8 cellular contexts compared by ENCODE assay signal in the genomic region with DNA sequence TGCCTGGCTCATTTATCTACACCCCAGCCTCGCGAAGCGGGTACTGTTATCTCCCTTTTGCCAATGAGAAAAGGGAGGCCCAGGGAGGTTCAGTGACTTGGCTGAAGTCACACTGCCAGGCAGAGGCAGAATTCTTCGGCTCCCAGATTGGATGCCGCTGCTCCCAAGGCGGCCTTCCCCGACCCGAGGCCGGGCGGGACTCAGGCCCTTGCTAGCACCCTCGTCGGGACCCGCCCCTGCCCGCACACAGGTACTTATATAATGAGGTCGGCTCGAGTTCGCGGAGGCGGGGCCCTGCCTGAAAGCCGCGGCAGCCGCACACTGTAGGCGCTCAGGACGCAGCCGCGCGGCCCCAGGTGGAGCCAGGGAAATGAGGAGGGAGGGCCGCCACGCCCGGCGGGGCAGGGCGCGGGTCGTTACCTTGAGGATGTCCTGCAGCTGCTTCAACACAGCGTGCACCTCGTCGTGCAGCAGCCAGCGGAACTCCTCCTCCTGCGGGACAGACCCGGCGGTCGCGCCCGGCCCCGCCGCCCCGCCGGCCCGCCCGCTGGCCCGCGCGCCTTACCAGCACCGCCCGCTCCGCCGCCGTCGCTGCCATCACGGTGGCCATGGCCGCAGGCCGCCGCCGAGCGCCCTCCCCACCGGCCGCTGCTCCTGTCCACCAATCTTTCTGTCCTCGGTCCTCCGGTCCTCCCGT. TPM values are rescaled to one million over a fixed set of nuclear protein-coding genes. Genes with fewer than 3 reads are reported as not detected.
DNase-seq lines count a peak whose midpoint lies in the region; ATAC-seq, FAIRE-seq and TF ChIP-seq lines count a peak whose summit lies in the region.

Gene ROGDI, minus strand, starts transcription at position 672 of the 697 bp plus-strand sequence. Its CDS starts 62 bp downstream, at position 610.

- peak within 1 kb of the TSS; percentile 56 to 84 (median 68); a peak in 6 of 7 replicates for H3K9ac ChIP-seq in H1 (replicated peaks in 1 of 4; ENCODE audit: extremely low read depth in 1 of 4, low read depth in 3 of 4, low read length in 3 of 4)

- TF ChIP-seq CTCF in H1 (IDR thresholded peaks at IDR 0.05; ENCODE audit: control extremely low read depth in 1 of 3, insufficient read depth in 1 of 3, low read depth in 1 of 3, low read length in 3 of 3), result no peak

- H3K56ac ChIP-seq in H1 (replicated peaks; ENCODE audit: insufficient read length, low read depth, low read length), result no peak within 1 kb of the TSS

- H3K79me2 ChIP-seq in H1 (ENCODE audit: control insufficient read depth in 1 of 2, insufficient read depth in 2 of 2, low read length in 2 of 2), result no peaks in the 10 kb centered on the region

- POLR2A ChIA-PET in H1 (lab: Charles Lee; ENCODE audit: partially characterized antibody), result interaction anchor here (1.0 to 2.9 kb wide), 17 partner anchors 7 to 116 kb away, joined by 3 to 21 read pairs (median 4); partner anchors contain the start of genes ANKS3, DNAAF8, NUDT16L1 and SEPTIN12

- CTCF ChIA-PET in H1 (lab: Charles Lee; ENCODE audit: partially characterized antibody), result no interaction called here

- no peak within 1 kb of the TSS for H2BK15ac ChIP-seq in H1 (ENCODE audit: low read length)

- 4% methylated on average over 28 of the region's 70 CpGs; no CpG with 5 or more reads in 1 of the 2 experiments for WGBS in H1 (ENCODE audit: extremely low coverage in 1 of 2, insufficient coverage in 1 of 2, insufficient read length in 1 of 2, insufficient replicate concordance in 2 of 2, low coverage in 1 of 2, low lambda C conversion rate in 2 of 2, missing lambda C conversion rate in 1 of 2), 2 experiments
- WGBS in mesodermal cell (ENCODE audit: insufficient coverage in 2 of 2), 2 experiments, result 0% methylated on average over 36 to 62 of the region's 70 CpGs

- H2AK5ac ChIP-seq in H1 (ENCODE audit: low read depth, low read length), result no peak within 1 kb of the TSS

- peak within 1 kb of the TSS; percentile 90; the same call in 1 of the 2 replicates for H2BK5ac ChIP-seq in H1 (ENCODE audit: low read depth, low read length)

- peaks cover 0 to 18% (median 6%) of the 10 kb centered on the region in 4 experiments; a peak in 6 of 8 replicates for H3K36me3 ChIP-seq in H1 (ENCODE audit: control insufficient read depth in 2 of 4, insufficient read depth in 4 of 4, low read length in 3 of 4)
- H3K36me3 ChIP-seq in mesodermal cell (ENCODE audit: control insufficient read depth, insufficient read depth, low read length), result peaks cover 35% of the 10 kb centered on the region

- peaks cover 0 to 7% of the 10 kb centered on the region in 2 experiments for H4K20me1 ChIP-seq in H1 (replicated peaks in 1 of 2; ENCODE audit: control insufficient read depth in 1 of 2, insufficient read depth in 2 of 2, low read length in 2 of 2)

- DNase-seq in CD1c-positive myeloid dendritic cell (ENCODE audit: extremely low spot score) (peak; percentile 69), NCI-H748 treated with DMSO at 0.1 percent for 48 hours (lab: John Stamatoyannopoulos, UW) (peak; percentile 54), H1 (ENCODE audit: low read depth in 1 of 2, low spot score in 2 of 2) (peak; percentile 70 to 88)
- peak in 2 of 3 experiments; percentile 31 to 36 for DNase-seq in activated CD8-positive, alpha-beta memory T cell treated with anti-CD3 and anti-CD28 coated beads for 48 hours (ENCODE audit: low read depth in 2 of 3, low spot score in 2 of 3)
- DNase-seq in stimulated activated CD8-positive, alpha-beta memory T cell treated with anti-CD3 and anti-CD28 coated beads, Interleukin-15, amount 100 ng/mL, for 24 hours (ENCODE audit: low read depth), result peak; percentile 42

- H2BK120ac ChIP-seq in H1 (replicated peaks; ENCODE audit: low read depth, low read length), result no peak within 1 kb of the TSS

- no peak within 1 kb of the TSS for H3K4ac ChIP-seq in H1 (replicated peaks; ENCODE audit: insufficient read length, low read depth, low read length)

- no peak; a peak in 1 of 3 replicates for TF ChIP-seq POLR2A in H1 (IDR thresholded peaks at IDR 0.05; ENCODE audit: control extremely low read depth in 1 of 2, low read depth in 2 of 2, low read length in 2 of 2)

- H2BK20ac ChIP-seq in H1 (ENCODE audit: low read length), result no peak within 1 kb of the TSS

- H3K27me3 ChIP-seq in H1 (replicated peaks in 1 of 4; ENCODE audit: control insufficient read depth in 3 of 4, extremely low read depth in 1 of 4, insufficient read depth in 3 of 4, low read length in 3 of 4), result no peaks in the 10 kb centered on the region

- no peak within 1 kb of the TSS for H3K14ac ChIP-seq in H1 (ENCODE audit: insufficient read length)

- peaks cover 0 to 14% (median 8%) of the 10 kb centered on the region in 4 experiments; a peak in 4 of 7 replicates for H3K4me1 ChIP-seq in H1 (replicated peaks in 1 of 4; ENCODE audit: control insufficient read depth in 3 of 4, insufficient read depth in 4 of 4, low read length in 3 of 4)
- peaks cover 23% of the 10 kb centered on the region for H3K4me1 ChIP-seq in mesodermal cell (ENCODE audit: control insufficient read depth, insufficient read depth, low read length, poor library complexity, severe bottlenecking)

- peak within 1 kb of the TSS; percentile 87 for H3K18ac ChIP-seq in H1 (ENCODE audit: extremely low read depth, low read length)

- H4K5ac ChIP-seq in H1 (ENCODE audit: insufficient read length, low read depth, low read length), result peak within 1 kb of the TSS; percentile 73

- H2AFZ ChIP-seq in H1 (ENCODE audit: low read length), result 0 out of 2 replicates have a peak within 1 kb of the TSS, but pooled peaks have one; percentile 21

- H3K27ac ChIP-seq in H1 (ENCODE audit: low read depth, low read length), result peak within 1 kb of the TSS; percentile 70
- peak within 1 kb of the TSS; percentile 81 for H3K27ac ChIP-seq in mesodermal cell (ENCODE audit: low read depth, low read length, severe bottlenecking)

- no peak for TF ChIP-seq RAD21 in H1 (IDR thresholded peaks at IDR 0.05 in 1 of 2, conservative IDR thresholded peaks at IDR 0.05 in 1 of 2; ENCODE audit: low read depth in 2 of 2, low read length in 2 of 2)

- H4K8ac ChIP-seq in H1 (ENCODE audit: extremely low read depth, insufficient read depth, low read length), result peak within 1 kb of the TSS; percentile 96

- H3K23me2 ChIP-seq in H1 (ENCODE audit: low read depth, low read length), result peaks cover 8% of the 10 kb centered on the region; the same call in 1 of the 2 replicates

- H3K4me3 ChIP-seq in H1 (ENCODE audit: extremely low read depth in 1 of 4, insufficient read depth in 2 of 4, low read depth in 3 of 4, low read length in 4 of 4) (peak within 1 kb of the TSS; percentile 63 to 82 (median 78)), mesodermal cell (ENCODE audit: extremely low read depth, insufficient read depth, low read length, poor library complexity, severe bottlenecking) (peak within 1 kb of the TSS; percentile 68)

- H3K9me3 ChIP-seq in H1 (ENCODE audit: insufficient read depth in 2 of 2, low read depth in 1 of 2, low read length in 1 of 2) (no peaks in the 10 kb centered on the region), mesodermal cell (ENCODE audit: control insufficient read depth, low read length) (no peaks in the 10 kb centered on the region)

- ATAC-seq in GM19397 (IDR thresholded peaks at IDR 0.05; ENCODE audit: unreplicated experiment), result peak; percentile 52
- peak; percentile 25 for ATAC-seq in HG03558 (IDR thresholded peaks at IDR 0.05; ENCODE audit: extremely low read depth, unreplicated experiment)

- no peak for TF ChIP-seq EP300 in H1 (IDR thresholded peaks at IDR 0.05; ENCODE audit: borderline replicate concordance in 1 of 2, low read depth in 2 of 2, low read length in 2 of 2)

- H3K79me1 ChIP-seq in H1 (ENCODE audit: low read depth, low read length), result no peaks in the 10 kb centered on the region

- no peak for FAIRE-seq in H1 (lab: Jason Lieb, UNC)

- H3K4me2 ChIP-seq in H1 (ENCODE audit: insufficient read depth in 1 of 2, low read depth in 2 of 2, low read length in 2 of 2), result peak within 1 kb of the TSS; percentile 67 to 92

- H3K23ac ChIP-seq in H1 (ENCODE audit: insufficient read length), result no peak within 1 kb of the TSS

- H2BK12ac ChIP-seq in H1 (ENCODE audit: low read depth, low read length), result peak within 1 kb of the TSS; percentile 75; the same call in 1 of the 2 replicates

- no peak within 1 kb of the TSS for H4K91ac ChIP-seq in H1 (replicated peaks; ENCODE audit: insufficient read length, low read length)

TF ChIP-seq in H1, 55 proteins besides CTCF, POLR2A, EP300 and RAD21 (continues in another document):
- TF ChIP-seq ASH2L (IDR thresholded peaks at IDR 0.05; ENCODE audit: low read length), result peak; percentile 72
- no peak for TF ChIP-seq TEAD4 (IDR thresholded peaks at IDR 0.05; ENCODE audit: low read depth, low read length)
- TF ChIP-seq RXRA (IDR thresholded peaks at IDR 0.05; ENCODE audit: insufficient read depth, low read depth, low read length), result 0 out of 2 replicates have a peak, but pooled peaks have one; percentile 27
- TF ChIP-seq PHF8 (conservative IDR thresholded peaks at IDR 0.05; ENCODE audit: low read depth, low read length), result 0 out of 2 replicates have a peak, but pooled peaks have one; percentile 53
- no peak for TF ChIP-seq SP2 (IDR thresholded peaks at IDR 0.05; ENCODE audit: low read length)
- peak; percentile 13 to 43; a peak in 1 of 4 replicates for TF ChIP-seq SIN3A (conservative IDR thresholded peaks at IDR 0.05 in 1 of 2, IDR thresholded peaks at IDR 0.05 in 1 of 2; ENCODE audit: low read depth in 1 of 2, low read length in 2 of 2)
- no peak for TF ChIP-seq CBX5 (IDR thresholded peaks at IDR 0.05; ENCODE audit: low read depth, low read length)
- peak; percentile 43; the same call in 1 of the 2 replicates for TF ChIP-seq POLR2AphosphoS5 (IDR thresholded peaks at IDR 0.05; ENCODE audit: low read depth, low read length)
- TF ChIP-seq, protein P1, sequence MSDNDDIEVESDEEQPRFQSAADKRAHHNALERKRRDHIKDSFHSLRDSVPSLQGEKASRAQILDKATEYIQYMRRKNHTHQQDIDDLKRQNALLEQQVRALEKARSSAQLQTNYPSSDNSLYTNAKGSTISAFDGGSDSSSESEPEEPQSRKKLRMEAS (IDR thresholded peaks at IDR 0.05), result no peak
- no peak for TF ChIP-seq CBX8 (IDR thresholded peaks at IDR 0.05; ENCODE audit: borderline replicate concordance, low read depth, low read length)
- no peak for TF ChIP-seq KDM4A (IDR thresholded peaks at IDR 0.05; ENCODE audit: low read depth, low read length, severe bottlenecking)

RNA-seq across cellular contexts. Expression of gene ROGDI, which starts in this region (rescaled TPM):
- 27.4 and 29.9 TPM in 2 replicates for total RNA-seq in H1 (2021; fragmentation: NEBNext Ultra II Directional; extraction: Animal tissue kit (Norgen Biotek cat#: 25700))
- 68.4 and 95.2 TPM in 2 replicates for polyA plus RNA-seq in H1 (2011; rRNA removed)
- polyA plus RNA-seq in H1 (2011; cell fraction: cytosol; rRNA removed), result 63.2 TPM
- 94.1 TPM for polyA plus RNA-seq in H1 (2011; cell fraction: nucleus; rRNA removed)
- polyA plus RNA-seq in H1 (2012, experiment 1 of 2), result 27.1 to 42.0 TPM (median 38.4 TPM) in 4 replicates
- polyA plus RNA-seq in H1 (2012, experiment 2 of 2), result 28.0 TPM
- polyA plus RNA-seq in H1 (2013, experiment 1 of 2), result 32.4 TPM
- polyA plus RNA-seq in H1 (2013, experiment 2 of 2), result 30.8 TPM
- 15.0 and 18.9 TPM in 2 replicates for polyA minus RNA-seq in H1 (2011; rRNA and poly(A)+ RNA removed)
- polyA minus RNA-seq in H1 (2011; cell fraction: cytosol; rRNA and poly(A)+ RNA removed), result 20.2 TPM
- polyA minus RNA-seq in H1 (2011; cell fraction: nucleus; rRNA and poly(A)+ RNA removed), result 20.7 TPM
- 21.3 TPM for polyA plus RNA-seq in mesodermal cell (2013, experiment 1 of 2)
- polyA plus RNA-seq in mesodermal cell (2013, experiment 2 of 2), result 19.6 TPM

Comparison
In these comparisons a context has a peak if more than half of its experiments do, and no peak if none do; other contexts are left out.
1. Peak in every context shown above with its lines: DNase-seq, ATAC-seq, H3K4me3 ChIP-seq and H3K27ac ChIP-seq.